10 cellular contexts compared by ENCODE assay signal in genomic region chr5:136066705-136067271, GRCh38. TPM values are rescaled to one million over a fixed set of nuclear protein-coding genes. Genes with fewer than 3 reads are reported as not detected.
DNase-seq lines count a peak whose midpoint lies in the region; ATAC-seq, FAIRE-seq and TF ChIP-seq lines count a peak whose summit lies in the region.
"Had no signal": no experiment of that assay in that cellular context is flagged by ENCODE, and none has a peak within 500 bp of the region (broad histone marks: within the 10 kb centered on the region; RNA-seq: fewer than 3 reads in every experiment).

No MANE protein-coding gene starts in this region.

- WGBS in pancreas, 2 donors: 73 to 74% methylated on average over 4 of the region's 4 CpGs

- peak; percentile 46 for TF ChIP-seq CTCF in fibroblast of villous mesenchyme (IDR thresholded peaks at IDR 0.05; ENCODE audit: insufficient read depth, low read depth, low read length)
- TF ChIP-seq CTCF in pancreas (IDR thresholded peaks at IDR 0.05): no peak

- no peak overlapping the region for H3K27ac ChIP-seq in pancreas
- H3K27ac ChIP-seq: neutrophil, SJSA1 had no signal

- DNase-seq in DMS53 (lab: John Stamatoyannopoulos, UW) (peak; percentile 70), RPMI7951 (ENCODE audit: low read depth) (peak; percentile 82), fibroblast of villous mesenchyme (ENCODE audit: low read depth) (peak; percentile 78), pancreas (peak in 3 of 6 donors; percentile 21 to 49 (median 22)), MV-4-11 (lab: John Stamatoyannopoulos, UW) (no peak), G401 (ENCODE audit: low spot score) (no peak), RPMI8226 (no peak)

- H3K27me3 ChIP-seq in pancreas: no peaks in the 10 kb centered on the region
- H3K27me3 ChIP-seq: SJSA1 had no signal

- in situ Hi-C loops in G401 (cut with HindIII; ENCODE audit: low sequenced_read_pairs): no loop called here

- no peaks in the 10 kb centered on the region for H3K36me3 ChIP-seq in pancreas
- H3K36me3 ChIP-seq: neutrophil had no signal

- H3K4me3 ChIP-seq in fibroblast of villous mesenchyme (ENCODE audit: low read depth, low read length): no peak overlapping the region
- H3K4me3 ChIP-seq in pancreas: no peak overlapping the region
- H3K4me3 ChIP-seq: SJSA1 had no signal

- FAIRE-seq in pancreas (lab: Jason Lieb, UNC): no peak

- intact Hi-C loops in pancreas (cut with DNase I): no loop called here

- no peaks in the 10 kb centered on the region for H3K4me1 ChIP-seq in pancreas
- H3K4me1 ChIP-seq: SJSA1 had no signal

- H3K9me3 ChIP-seq in pancreas: no peaks in the 10 kb centered on the region
- H3K9me3 ChIP-seq: neutrophil had no signal

- ATAC-seq in pancreas: peak; percentile 59 to 82 (median 66)
- no peak for ATAC-seq in HG03095 (IDR thresholded peaks at IDR 0.05; ENCODE audit: unreplicated experiment)

RNA-seq across cellular contexts. Expression of gene TGFBI, which starts 38.0 kb away (rescaled TPM):
- 976 and 1,163 TPM in 2 replicates for total RNA-seq in RPMI7951 (2014; rRNA removed; shearing (Covaris generic))
- total RNA-seq in fibroblast of villous mesenchyme: 281 and 496 TPM in 2 replicates
- total RNA-seq in pancreas: 10 to 100 TPM in 3 of 6 donors, 1 to 10 TPM in 3; 3.7 to 50.1 (median 12.2) TPM
- polyA plus RNA-seq in pancreas: 10 to 100 TPM; 14.2 to 17.6 TPM
- 0.18 TPM in 1 of 2 replicates, not detected in the other for total RNA-seq in G401 (2014; rRNA removed; shearing (Covaris generic))

Comparison
In these comparisons a context has a peak if more than half of its experiments do, and no peak if none do; other contexts are left out.
1. DNase-seq: peak in DMS53 (single experiment), RPMI7951 (single experiment) and fibroblast of villous mesenchyme (single experiment); none in MV-4-11 (single experiment), G401 (single experiment) and RPMI8226 (single experiment).